ENCODE assay signal across 20 cellular contexts in genomic region chr2:212919238-212919637, GRCh38.
DNase-seq lines count a peak whose midpoint lies in the region; ATAC-seq and TF ChIP-seq lines count a peak whose summit lies in the region.
"Had no signal": no experiment of that assay in that cellular context is flagged by ENCODE, and none has a peak within 500 bp of the region (broad histone marks: within the 10 kb centered on the region; RNA-seq: fewer than 3 reads in every experiment).

No MANE protein-coding gene starts in this region.

- BruUV-seq in Caco-2 (replicated peaks; lab: Mats Ljungman, UMichigan), result no TSS peak
- BruUV-seq in PC-9 (replicated peaks; lab: Mats Ljungman, UMichigan), result no TSS peak

- H3K27me3 Mint-ChIP-seq in Caco-2 (ENCODE audit: insufficient read depth, unreplicated experiment) (no peaks in the 10 kb centered on the region), CD14-positive monocyte (ENCODE audit: low read depth in 3 of 3) (no peaks in the 10 kb centered on the region)
- H3K27me3 Mint-ChIP-seq: activated naive CD8-positive, alpha-beta T cell treated with anti-CD3 and anti-CD28 coated beads, Interleukin-2, amount 10 ng/mL, durations not matched to agents 7 days and 5 days; CD4-positive, alpha-beta T cell; effector memory CD8-positive, alpha-beta T cell had no signal

- no peaks in the 10 kb centered on the region for H3K79me2 ChIP-seq in PC-9 (ENCODE audit: low read depth)

- DNase-seq in Caco-2, result peak; percentile 47 to 67
- DNase-seq in HT-29 (ENCODE audit: low spot score), result peak; percentile 67
- DNase-seq in PC-9, result peak; percentile 53 to 91
- DNase-seq in left kidney (ENCODE audit: low read depth, low spot score), result peak; percentile 50
- no peak for DNase-seq in coronary artery (ENCODE audit: low spot score)
- no peak for DNase-seq in CD14-positive monocyte (ENCODE audit: low spot score)
- DNase-seq in NCI-H226, result no peak
- DNase-seq: activated CD4-positive, alpha-beta T cell treated with anti-CD3 and anti-CD28 coated beads for 4 hours; activated naive CD8-positive, alpha-beta T cell treated with anti-CD3 and anti-CD28 coated beads, Interleukin-2, amount 10 ng/mL, durations not matched to agents 7 days and 5 days; CD4-positive, alpha-beta T cell; DND-41; effector memory CD8-positive, alpha-beta T cell; KG1; small intestine; stimulated activated naive CD4-positive, alpha-beta T cell; SW 1271 had no signal

- H3K4me3 Mint-ChIP-seq in Caco-2 (ENCODE audit: unreplicated experiment) (no peak overlapping the region), CD14-positive monocyte (no peak overlapping the region)
- H3K4me3 Mint-ChIP-seq: activated naive CD8-positive, alpha-beta T cell treated with anti-CD3 and anti-CD28 coated beads, Interleukin-2, amount 10 ng/mL, durations not matched to agents 7 days and 5 days; activated T-helper 17 cell treated with anti-CD3 and anti-CD28 coated beads, Interleukin-2, amount 50 U/mL, for 72 hours; CD4-positive, alpha-beta T cell; effector memory CD8-positive, alpha-beta T cell had no signal

- no peak overlapping the region for H2AFZ ChIP-seq in PC-9

- no peaks in the 10 kb centered on the region for H3K36me3 Mint-ChIP-seq in Caco-2 (ENCODE audit: insufficient read depth, unreplicated experiment)
- H3K36me3 Mint-ChIP-seq in CD14-positive monocyte, result no peaks in the 10 kb centered on the region

- H3K4me3 ChIP-seq in Caco-2 (ENCODE audit: low read depth, low read length), result no peak overlapping the region
- no peak overlapping the region for H3K4me3 ChIP-seq in PC-9
- no peak overlapping the region for H3K4me3 ChIP-seq in coronary artery
- H3K4me3 ChIP-seq: thoracic aorta had no signal

- H3K9me3 ChIP-seq in Caco-2 (no peaks in the 10 kb centered on the region; the same call in 1 of the 2 replicates), PC-9 (ENCODE audit: insufficient read depth, low read depth) (no peaks in the 10 kb centered on the region)
- H3K9me3 ChIP-seq: thoracic aorta had no signal

- peaks cover 24% of the 10 kb centered on the region; the same call in 1 of the 2 replicates for H3F3A ChIP-seq in PC-9 (ENCODE audit: insufficient read depth, low read depth)

- H3K4me1 Mint-ChIP-seq in Caco-2 (ENCODE audit: low read depth, unreplicated experiment) (peaks cover 27% of the 10 kb centered on the region), CD14-positive monocyte (no peaks in the 10 kb centered on the region)

- H3K9me3 Mint-ChIP-seq in Caco-2 (ENCODE audit: unreplicated experiment) (no peaks in the 10 kb centered on the region), CD14-positive monocyte (peaks cover 0 to 1% (median 0%) of the 10 kb centered on the region in 7 donors)
- H3K9me3 Mint-ChIP-seq: activated T-helper 17 cell treated with anti-CD3 and anti-CD28 coated beads, Interleukin-2, amount 50 U/mL, for 72 hours; CD4-positive, alpha-beta T cell had no signal

- ATAC-seq in HG03175 (IDR thresholded peaks at IDR 0.05; ENCODE audit: unreplicated experiment), result no peak
- ATAC-seq: activated T-helper 17 cell treated with anti-CD3 and anti-CD28 coated beads, Interleukin-2, amount 50 U/mL, for 72 hours; effector memory CD8-positive, alpha-beta T cell; Right ventricle myocardium inferior had no signal

- H3K4me1 ChIP-seq in Caco-2, result peaks cover 15% of the 10 kb centered on the region
- peaks cover 46% of the 10 kb centered on the region for H3K4me1 ChIP-seq in PC-9 (replicated peaks; ENCODE audit: insufficient read depth)

- TF ChIP-seq CTCF in Caco-2 (IDR thresholded peaks at IDR 0.05; ENCODE audit: insufficient read depth in 1 of 2, low read depth in 1 of 2, low read length in 1 of 2, severe bottlenecking in 1 of 2, unreplicated experiment in 1 of 2) (no peak), PC-9 (conservative IDR thresholded peaks at IDR 0.05) (no peak), coronary artery (IDR thresholded peaks at IDR 0.05) (no peak), CD14-positive monocyte (IDR thresholded peaks at IDR 0.05) (no peak)

- no peaks in the 10 kb centered on the region for H4K20me1 ChIP-seq in PC-9 (ENCODE audit: insufficient read depth)

- H3K9me2 ChIP-seq in PC-9 (ENCODE audit: insufficient read depth), result no peaks in the 10 kb centered on the region

- POLR2A ChIA-PET in Caco-2 (lab: Charles Lee), result no interaction called here
- POLR2A ChIA-PET in PC-9 (lab: Charles Lee; ENCODE audit: unreplicated experiment), result interaction anchor here (0.6 to 0.7 kb wide), 4 partner anchors 22 to 240 kb away, joined by 3 to 19 read pairs (median 4); no protein-coding TSS in a partner anchor

- H3K27me3 ChIP-seq in Caco-2 (replicated peaks; ENCODE audit: control insufficient read depth, insufficient read depth, low read length), result no peaks in the 10 kb centered on the region
- no peaks in the 10 kb centered on the region for H3K27me3 ChIP-seq in PC-9 (ENCODE audit: insufficient read depth, low read depth)

- intact Hi-C loops in Caco-2 (cut with micrococcal nuclease; ENCODE audit: unreplicated experiment), result loop anchor here (1.0 kb wide), 1 partner anchor 13 kb away; no protein-coding TSS in a partner anchor
- intact Hi-C loops in PC-9 (cut with micrococcal nuclease; ENCODE audit: unreplicated experiment), result loop anchor here (5.0 kb wide), 1 partner anchor 103 kb away; no protein-coding TSS in a partner anchor
- intact Hi-C loops in CD14-positive monocyte (cut with micrococcal nuclease), result no loop called here

- H3K36me3 ChIP-seq in Caco-2 (ENCODE audit: control insufficient read depth, insufficient read depth, low read length) (no peaks in the 10 kb centered on the region), PC-9 (ENCODE audit: low read depth) (no peaks in the 10 kb centered on the region; the same call in 1 of the 2 replicates)
- H3K36me3 ChIP-seq: thoracic aorta had no signal

- H3K4me2 ChIP-seq in PC-9, result peak overlapping the region; percentile 60

- H3K27ac ChIP-seq in PC-9 (peak overlapping the region; percentile 98), coronary artery (no peak overlapping the region)
- H3K27ac ChIP-seq: thoracic aorta had no signal

- peak overlapping the region; percentile 56 for H3K27ac Mint-ChIP-seq in Caco-2 (ENCODE audit: unreplicated experiment)
- no peak overlapping the region for H3K27ac Mint-ChIP-seq in CD14-positive monocyte
- H3K27ac Mint-ChIP-seq: activated naive CD8-positive, alpha-beta T cell treated with anti-CD3 and anti-CD28 coated beads, Interleukin-2, amount 10 ng/mL, durations not matched to agents 7 days and 5 days; activated T-helper 17 cell treated with anti-CD3 and anti-CD28 coated beads, Interleukin-2, amount 50 U/mL, for 72 hours; CD4-positive, alpha-beta T cell; effector memory CD8-positive, alpha-beta T cell had no signal

- CTCF ChIA-PET in Caco-2 (lab: Charles Lee) (no interaction called here), PC-9 (lab: Charles Lee) (no interaction called here)

Comparison
In these comparisons a context has a peak if more than half of its experiments do, and no peak if none do; other contexts are left out.
1. DNase-seq: peak in Caco-2 (2 of 2), HT-29 (single experiment), PC-9 (2 of 2) and left kidney (single experiment); none in coronary artery (single experiment), CD14-positive monocyte (single experiment) and NCI-H226 (single experiment).
2. intact Hi-C loops: an anchor here in Caco-2 (1.0 kb wide) and PC-9 (5.0 kb wide); none called in CD14-positive monocyte.